Comparison of ENCODE assay signal across 13 cellular contexts in genomic region chr15:31405200-31405929, GRCh38.
A peak's percentile ranks its signal among the peaks of the same experiment; 100 is the strongest.
DNase-seq lines count a peak whose midpoint lies in the region; ATAC-seq and TF ChIP-seq lines count a peak whose summit lies in the region.
"Had no signal": no experiment of that assay in that cellular context is flagged by ENCODE, and none has a peak within 500 bp of the region (broad histone marks: within the 10 kb centered on the region; RNA-seq: fewer than 3 reads in every experiment).

No MANE protein-coding gene starts in this region.

- H3K9me3 ChIP-seq in mammary epithelial cell (replicated peaks; ENCODE audit: insufficient read depth, low read length), result no peaks in the 10 kb centered on the region
- H3K9me3 ChIP-seq: thyroid gland had no signal

- H3K27ac Mint-ChIP-seq in MCF 10A (ENCODE audit: low read depth, unreplicated experiment), result peak overlapping the region; percentile 17
- H3K27ac Mint-ChIP-seq: dendritic cell treated with granulocyte-macrophage colony-stimulating factor and Interleukin-4, amounts not matched to agents 40 ng/mL and 50 ng/mL, for 4 days; neural progenitor cell had no signal

- H3K36me3 Mint-ChIP-seq in MCF 10A (ENCODE audit: insufficient read depth, unreplicated experiment), result no peaks in the 10 kb centered on the region
- H3K36me3 Mint-ChIP-seq: neural progenitor cell had no signal

- H3K27ac ChIP-seq in mammary epithelial cell (ENCODE audit: insufficient read depth, low read depth, low read length), result no peak overlapping the region
- H3K27ac ChIP-seq: neural progenitor cell, thyroid gland had no signal

- intact Hi-C loops in MCF 10A (cut with micrococcal nuclease) (no loop called here), mammary epithelial cell (cut with micrococcal nuclease) (no loop called here)

- H3K27me3 Mint-ChIP-seq in MCF 10A (ENCODE audit: insufficient read depth, unreplicated experiment), result no peaks in the 10 kb centered on the region

- no peak for TF ChIP-seq CTCF in MCF 10A (IDR thresholded peaks at IDR 0.05; ENCODE audit: unreplicated experiment)
- no peak for TF ChIP-seq CTCF in mammary epithelial cell (conservative IDR thresholded peaks at IDR 0.05 in 1 of 2, IDR thresholded peaks at IDR 0.05 in 1 of 2; ENCODE audit: extremely low read depth in 1 of 2, insufficient read depth in 1 of 2, low read depth in 1 of 2, low read length in 2 of 2)
- no peak for TF ChIP-seq CTCF in foreskin fibroblast (IDR thresholded peaks at IDR 0.05; ENCODE audit: low read depth, low read length)

- peaks cover 18% of the 10 kb centered on the region for H3K4me1 Mint-ChIP-seq in MCF 10A (ENCODE audit: insufficient read depth, unreplicated experiment)

- no peak overlapping the region for H3K9ac ChIP-seq in mammary epithelial cell (ENCODE audit: insufficient read depth, low read length)
- H3K9ac ChIP-seq: neural progenitor cell had no signal

- DNase-seq in MCF 10A (ENCODE audit: unreplicated experiment), result peak; percentile 30
- no peak for DNase-seq in mammary epithelial cell
- peak; percentile 95 for DNase-seq in RPMI7951 (ENCODE audit: low read depth)
- peak; percentile 44 for DNase-seq in dermis blood vessel endothelial cell
- DNase-seq in foreskin fibroblast, result no peak
- no peak for DNase-seq in NCI-H2107 treated with DMSO at 0.1 percent for 48 hours (lab: John Stamatoyannopoulos, UW; ENCODE audit: unreplicated experiment)
- DNase-seq in superior temporal gyrus (ENCODE audit: extremely low spot score), result no peak
- DNase-seq: NCI-H1436 treated with DMSO at 0.1 percent for 48 hours; stimulated activated CD4-positive, alpha-beta T cell treated with anti-CD3 and anti-CD28 coated beads, Interleukin-15, amount 100 ng/mL, for 24 hours; thyroid gland had no signal

- H3K27me3 ChIP-seq in mammary epithelial cell (ENCODE audit: insufficient read depth, low read length), result no peaks in the 10 kb centered on the region
- H3K27me3 ChIP-seq: neural progenitor cell, thyroid gland had no signal

- H4K20me1 ChIP-seq in mammary epithelial cell (ENCODE audit: insufficient read depth, low read length), result no peaks in the 10 kb centered on the region

- no peaks in the 10 kb centered on the region for H3K36me3 ChIP-seq in mammary epithelial cell (ENCODE audit: insufficient read depth, low read length)
- H3K36me3 ChIP-seq: neural progenitor cell, thyroid gland had no signal

- CTCF ChIA-PET in MCF 10A (lab: Yijun Ruan, JAX), result interaction anchor here (1.3 to 1.8 kb wide), 2 partner anchors 8 to 39 kb away, joined by 3 read pairs; no protein-coding TSS in a partner anchor
- CTCF ChIA-PET in mammary epithelial cell (lab: Charles Lee; ENCODE audit: low non-redundant PET), result no interaction called here

- no peak overlapping the region for H3K4me3 Mint-ChIP-seq in MCF 10A (ENCODE audit: unreplicated experiment)
- H3K4me3 Mint-ChIP-seq: dendritic cell treated with granulocyte-macrophage colony-stimulating factor and Interleukin-4, amounts not matched to agents 40 ng/mL and 50 ng/mL, for 4 days; neural progenitor cell had no signal

- H2AFZ ChIP-seq in mammary epithelial cell (ENCODE audit: low read depth, low read length), result no peak overlapping the region
- H2AFZ ChIP-seq: neural progenitor cell had no signal

- H3K4me3 ChIP-seq in mammary epithelial cell (replicated peaks in 1 of 3; ENCODE audit: insufficient read depth in 1 of 3, low read depth in 2 of 3, low read length in 3 of 3) (no peak overlapping the region), foreskin fibroblast (ENCODE audit: low read depth in 1 of 2, low read length in 2 of 2) (no peak overlapping the region)
- H3K4me3 ChIP-seq: neural progenitor cell, thyroid gland had no signal

- WGBS in mammary epithelial cell (ENCODE audit: low coverage, missing lambda C conversion rate), result 95% methylated on average over 12 of the region's 13 CpGs

- in situ Hi-C loops in mammary epithelial cell (cut with MboI; ENCODE audit: low sequenced_read_pairs in 2 of 2), result no loop called here

- H3K79me2 ChIP-seq in mammary epithelial cell (ENCODE audit: insufficient read depth, low read length), result no peaks in the 10 kb centered on the region

- ATAC-seq in HG03045 (IDR thresholded peaks at IDR 0.05; ENCODE audit: unreplicated experiment), result no peak

- BruUV-seq in MCF 10A (replicated peaks; lab: Mats Ljungman, UMichigan) (no TSS peak), mammary epithelial cell (replicated peaks; lab: Mats Ljungman, UMichigan) (no TSS peak)

- POLR2A ChIA-PET in MCF 10A (lab: Yijun Ruan, JAX), result interaction anchor here (0.6 to 1.8 kb wide), 4 partner anchors 8 to 109 kb away, joined by 3 to 6 read pairs (median 4); no protein-coding TSS in a partner anchor

- no peak overlapping the region for H3K4me2 ChIP-seq in mammary epithelial cell (ENCODE audit: insufficient read depth, low read depth, low read length)
- H3K4me2 ChIP-seq: neural progenitor cell had no signal

- dilution Hi-C loops in mammary epithelial cell (cut with HindIII; ENCODE audit: low sequenced_read_pairs), result no loop called here

- peaks cover 9% of the 10 kb centered on the region for H3K4me1 ChIP-seq in mammary epithelial cell (ENCODE audit: insufficient read depth, low read length)
- H3K4me1 ChIP-seq: neural progenitor cell had no signal

- peaks cover 19% of the 10 kb centered on the region for H3K9me3 Mint-ChIP-seq in MCF 10A (ENCODE audit: unreplicated experiment)

Comparison
In these comparisons a context has a peak if more than half of its experiments do, and no peak if none do; other contexts are left out.
1. DNase-seq: peak in MCF 10A (single experiment), RPMI7951 (single experiment) and dermis blood vessel endothelial cell (single experiment); none in mammary epithelial cell (single experiment), foreskin fibroblast (0 of 2), NCI-H2107 treated with DMSO at 0.1 percent for 48 hours (single experiment) and superior temporal gyrus (single experiment).